ENCODE assay signal across 1 cellular context in genomic region chr17:54626146-54626703, GRCh38.
TF ChIP-seq lines count a peak whose summit lies in the region.

No MANE protein-coding gene starts in this region.

TF ChIP-seq in GM23338, 12 proteins besides CTCF, POLR2A, EP300 and RAD21 (continued from another document):
- TF ChIP-seq REST (IDR thresholded peaks at IDR 0.05; ENCODE audit: unreplicated experiment) (no peak), JUNB (IDR thresholded peaks at IDR 0.05; ENCODE audit: unreplicated experiment) (no peak), NANOG (IDR thresholded peaks at IDR 0.05; ENCODE audit: borderline replicate concordance) (peak; percentile 3; the same call in 1 of the 2 replicates), CREB1 (CRISPR knock-in tag; IDR thresholded peaks at IDR 0.05; ENCODE audit: low read depth) (no peak), POLR2AphosphoS5 (IDR thresholded peaks at IDR 0.05; ENCODE audit: low read depth) (no peak), EZH2phosphoT487 (IDR thresholded peaks at IDR 0.05; ENCODE audit: unreplicated experiment) (no peak), ZNF114 (CRISPR knock-in tag; IDR thresholded peaks at IDR 0.05) (peak; percentile 89), STAT1 (IDR thresholded peaks at IDR 0.05; ENCODE audit: unreplicated experiment) (no peak)
- TF ChIP-seq, protein P1, sequence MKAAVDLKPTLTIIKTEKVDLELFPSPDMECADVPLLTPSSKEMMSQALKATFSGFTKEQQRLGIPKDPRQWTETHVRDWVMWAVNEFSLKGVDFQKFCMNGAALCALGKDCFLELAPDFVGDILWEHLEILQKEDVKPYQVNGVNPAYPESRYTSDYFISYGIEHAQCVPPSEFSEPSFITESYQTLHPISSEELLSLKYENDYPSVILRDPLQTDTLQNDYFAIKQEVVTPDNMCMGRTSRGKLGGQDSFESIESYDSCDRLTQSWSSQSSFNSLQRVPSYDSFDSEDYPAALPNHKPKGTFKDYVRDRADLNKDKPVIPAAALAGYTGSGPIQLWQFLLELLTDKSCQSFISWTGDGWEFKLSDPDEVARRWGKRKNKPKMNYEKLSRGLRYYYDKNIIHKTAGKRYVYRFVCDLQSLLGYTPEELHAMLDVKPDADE (IDR thresholded peaks at IDR 0.05), result peak; percentile 28; the same call in 1 of the 2 replicates
TF ChIP-seq in GM23338: peak in this region for 5.
